In genomic region chr12:93122569-93123091, GRCh38 we compare ENCODE assay signal across 1 cellular context.
TF ChIP-seq lines count a peak whose summit lies in the region.

No MANE protein-coding gene starts in this region.

TF ChIP-seq in HepG2, 621 proteins besides CTCF, POLR2A, EP300 and RAD21 (continued from another document and continues in another):
- TF ChIP-seq MED13 (CRISPR knock-in tag; IDR thresholded peaks at IDR 0.05) (peak; percentile 66; the same call in 1 of the 2 replicates), ZNF772 (CRISPR knock-in tag; IDR thresholded peaks at IDR 0.05) (peak; percentile 45; the same call in 1 of the 2 replicates), U2AF2 (IDR thresholded peaks at IDR 0.05; ENCODE audit: low read depth, low read length) (no peak), HIVEP1 (CRISPR knock-in tag; IDR thresholded peaks at IDR 0.05) (no peak), ZNF780A (CRISPR knock-in tag; IDR thresholded peaks at IDR 0.05) (no peak), NONO (IDR thresholded peaks at IDR 0.05) (no peak), NONO (CRISPR knock-in tag; conservative IDR thresholded peaks at IDR 0.05) (no peak; the same call in 1 of the 2 replicates), ARNTL (CRISPR knock-in tag; IDR thresholded peaks at IDR 0.05) (peak; percentile 34; the same call in 1 of the 2 replicates), NFE2 (CRISPR knock-in tag; IDR thresholded peaks at IDR 0.05) (no peak), WIZ (CRISPR knock-in tag; IDR thresholded peaks at IDR 0.05) (no peak), ZNF407 (CRISPR knock-in tag; IDR thresholded peaks at IDR 0.05; ENCODE audit: not compliant biosample characterization) (no peak), ZNF335 (CRISPR knock-in tag; IDR thresholded peaks at IDR 0.05) (no peak), NRL (CRISPR knock-in tag; IDR thresholded peaks at IDR 0.05; ENCODE audit: borderline replicate concordance) (no peak), POGZ (CRISPR knock-in tag; IDR thresholded peaks at IDR 0.05) (peak; percentile 72), HOXD1 (CRISPR knock-in tag; IDR thresholded peaks at IDR 0.05) (no peak), FOXA3 (CRISPR knock-in tag; IDR thresholded peaks at IDR 0.05) (peak; percentile 57), TBP (CRISPR knock-in tag; IDR thresholded peaks at IDR 0.05) (no peak), HMG20A (CRISPR knock-in tag; IDR thresholded peaks at IDR 0.05; ENCODE audit: borderline replicate concordance) (peak; percentile 57; the same call in 1 of the 2 replicates), SNAI1 (CRISPR knock-in tag; IDR thresholded peaks at IDR 0.05; ENCODE audit: borderline replicate concordance) (no peak), ZNF451 (CRISPR knock-in tag; IDR thresholded peaks at IDR 0.05) (no peak), GATA4 (IDR thresholded peaks at IDR 0.05; ENCODE audit: borderline replicate concordance, low read depth) (no peak), BHLHE40 (IDR thresholded peaks at IDR 0.05; ENCODE audit: low read length) (no peak), ZMYM4 (CRISPR knock-in tag; IDR thresholded peaks at IDR 0.05) (peak; percentile 52), ZNF414 (CRISPR knock-in tag; IDR thresholded peaks at IDR 0.05) (peak; percentile 73; the same call in 1 of the 2 replicates), ZEB1 (IDR thresholded peaks at IDR 0.05; ENCODE audit: insufficient replicate concordance, low read depth) (peak; percentile 83), ZNF3 (CRISPR knock-in tag; IDR thresholded peaks at IDR 0.05) (no peak), HMGA1 (CRISPR knock-in tag; conservative IDR thresholded peaks at IDR 0.05) (no peak), NR2F2 (IDR thresholded peaks at IDR 0.05; ENCODE audit: borderline replicate concordance, low read depth) (peak; percentile 38; the same call in 1 of the 2 replicates), GTF3A (CRISPR knock-in tag; conservative IDR thresholded peaks at IDR 0.05) (no peak), ZBTB4 (CRISPR knock-in tag; IDR thresholded peaks at IDR 0.05; ENCODE audit: borderline replicate concordance) (no peak), RARG (CRISPR knock-in tag; IDR thresholded peaks at IDR 0.05; ENCODE audit: low read depth) (no peak), KMT2A (CRISPR knock-in tag; IDR thresholded peaks at IDR 0.05) (no peak), ZNF572 (CRISPR knock-in tag; IDR thresholded peaks at IDR 0.05) (no peak), ZFP37 (CRISPR knock-in tag; IDR thresholded peaks at IDR 0.05; ENCODE audit: borderline replicate concordance) (no peak), MXD1 (CRISPR knock-in tag; IDR thresholded peaks at IDR 0.05) (no peak), ZNF557 (CRISPR knock-in tag; IDR thresholded peaks at IDR 0.05) (no peak), NPAS2 (CRISPR knock-in tag; IDR thresholded peaks at IDR 0.05; ENCODE audit: borderline replicate concordance) (no peak), JDP2 (CRISPR knock-in tag; IDR thresholded peaks at IDR 0.05; ENCODE audit: borderline replicate concordance) (no peak), NCOA1 (CRISPR knock-in tag; IDR thresholded peaks at IDR 0.05) (no peak), PAX8 (CRISPR knock-in tag; IDR thresholded peaks at IDR 0.05; ENCODE audit: borderline replicate concordance) (no peak), ZBTB14 (CRISPR knock-in tag; IDR thresholded peaks at IDR 0.05) (no peak), ZNF276 (CRISPR knock-in tag; IDR thresholded peaks at IDR 0.05; ENCODE audit: low read depth) (no peak), ZBTB42 (CRISPR knock-in tag; IDR thresholded peaks at IDR 0.05) (no peak), ZBED4 (CRISPR knock-in tag; IDR thresholded peaks at IDR 0.05; ENCODE audit: borderline replicate concordance) (no peak), ZNF773 (CRISPR knock-in tag; IDR thresholded peaks at IDR 0.05; ENCODE audit: borderline replicate concordance) (no peak), CBX5 (CRISPR knock-in tag; IDR thresholded peaks at IDR 0.05; ENCODE audit: borderline replicate concordance) (no peak), NAIF1 (CRISPR knock-in tag; IDR thresholded peaks at IDR 0.05; ENCODE audit: borderline replicate concordance) (no peak), TCF12 (IDR thresholded peaks at IDR 0.05) (no peak), TCF12 (CRISPR knock-in tag; IDR thresholded peaks at IDR 0.05) (no peak), ZFP36 (IDR thresholded peaks at IDR 0.05; ENCODE audit: borderline replicate concordance, low read depth, low read length, partially characterized antibody) (no peak)
